In genomic region chr18:59918320-59918755, GRCh38 we compare ENCODE assay signal across 10 cellular contexts. TPM values are rescaled to one million over a fixed set of nuclear protein-coding genes. Genes with fewer than 3 reads are reported as not detected.
A peak's percentile ranks its signal among the peaks of the same experiment; 100 is the strongest.
DNase-seq lines count a peak whose midpoint lies in the region; ATAC-seq, FAIRE-seq and TF ChIP-seq lines count a peak whose summit lies in the region.
"Had no signal": no experiment of that assay in that cellular context is flagged by ENCODE, and none has a peak within 500 bp of the region (broad histone marks: within the 10 kb centered on the region; RNA-seq: fewer than 3 reads in every experiment).

No MANE protein-coding gene starts in this region.

- H3K79me2 ChIP-seq in DND-41 (ENCODE audit: insufficient read depth, low read length) (no peaks in the 10 kb centered on the region), K562 (ENCODE audit: control insufficient read depth, insufficient read depth, low read length) (no peaks in the 10 kb centered on the region)

- intact Hi-C loops in K562 (cut with micrococcal nuclease), result no loop called here

- H3K4me3 ChIP-seq in DND-41 (ENCODE audit: low read depth in 1 of 2, low read length in 2 of 2) (no peak overlapping the region), K562 (no peak overlapping the region)

- in situ Hi-C loops in K562 (cut with MboI), result no loop called here

- no TSS peak for BruUV-seq in K562 (replicated peaks; lab: Mats Ljungman, UMichigan)

- peak overlapping the region; percentile 57 to 90 (median 83) for H3K4me3 Mint-ChIP-seq in naive B cell
- H3K4me3 Mint-ChIP-seq: neural crest cell had no signal

- ATAC-seq in DND-41 (ENCODE audit: insufficient read depth, low read depth) (no peak), GM19397 (IDR thresholded peaks at IDR 0.05; ENCODE audit: unreplicated experiment) (peak; percentile 52), HG03432 (IDR thresholded peaks at IDR 0.05; ENCODE audit: unreplicated experiment) (peak; percentile 70), K562 (peak; percentile 86), naive B cell (ENCODE audit: low read depth in 2 of 2) (peak; percentile 70 to 73)

- no peak for TF ChIP-seq CTCF in DND-41 (IDR thresholded peaks at IDR 0.05; ENCODE audit: borderline replicate concordance, extremely low read depth, low read length, poor library complexity, severe bottlenecking)
- TF ChIP-seq CTCF in K562 (IDR thresholded peaks at IDR 0.05 in 2 of 3, conservative IDR thresholded peaks at IDR 0.05 in 1 of 3; ENCODE audit: insufficient read depth in 2 of 3, low read depth in 1 of 3, low read length in 3 of 3), result no peak

- peaks cover 0 to 2% (median 0%) of the 10 kb centered on the region in 7 donors for H3K9me3 Mint-ChIP-seq in naive B cell
- H3K9me3 Mint-ChIP-seq: neural crest cell had no signal

- POLR2A ChIA-PET in K562 (lab: Yijun Ruan, JAX), result interaction anchor here (1.0 to 1.7 kb wide), 4 partner anchors 9 to 36 kb away, joined by 3 to 15 read pairs (median 4); partner anchors contain the start of gene PMAIP1

- peaks cover 0 to 4% (median 0%) of the 10 kb centered on the region in 3 donors for H3K27me3 Mint-ChIP-seq in naive B cell

- H3K4me1 ChIP-seq in DND-41 (ENCODE audit: insufficient read depth, low read length) (peaks cover 31% of the 10 kb centered on the region), K562 (replicated peaks in 1 of 2; ENCODE audit: control insufficient read depth in 2 of 2, insufficient read depth in 2 of 2, low read length in 2 of 2) (peaks cover 3 to 21% of the 10 kb centered on the region in 2 experiments; a peak in 4 of 5 replicates)

- H3K27me3 ChIP-seq in DND-41 (ENCODE audit: insufficient read depth, low read length, poor library complexity) (no peaks in the 10 kb centered on the region), K562 (ENCODE audit: control insufficient read depth in 2 of 2, insufficient read depth in 2 of 2, low read length in 2 of 2) (no peaks in the 10 kb centered on the region)

- peaks cover 5% of the 10 kb centered on the region; the same call in 1 of the 2 replicates for H4K20me1 ChIP-seq in DND-41 (ENCODE audit: insufficient read depth, low read length)
- no peaks in the 10 kb centered on the region for H4K20me1 ChIP-seq in K562 (replicated peaks; ENCODE audit: control insufficient read depth, insufficient read depth, low read length)

- peak; percentile 74; the same call in 1 of the 2 replicates for TF ChIP-seq EP300 in K562 (IDR thresholded peaks at IDR 0.05; ENCODE audit: low read length)

- no peaks in the 10 kb centered on the region for H3K9me1 ChIP-seq in K562 (ENCODE audit: control insufficient read depth, insufficient read depth, low read length)

- no peak overlapping the region for H2AFZ ChIP-seq in DND-41 (ENCODE audit: low read depth, low read length)
- peak overlapping the region; percentile 91 for H2AFZ ChIP-seq in K562 (ENCODE audit: low read depth, low read length)

- no peak overlapping the region for H3K4me2 ChIP-seq in DND-41 (ENCODE audit: insufficient read depth, low read length)
- H3K4me2 ChIP-seq in K562 (ENCODE audit: insufficient read depth, low read length), result peak overlapping the region; percentile 56

- TF ChIP-seq POLR2A in K562 (conservative IDR thresholded peaks at IDR 0.05), result no peak

- H3K9me3 ChIP-seq in DND-41 (ENCODE audit: insufficient read depth, low read length, severe bottlenecking), result no peaks in the 10 kb centered on the region
- H3K9me3 ChIP-seq in K562 (replicated peaks; ENCODE audit: control insufficient read depth, insufficient read depth, low read depth, low read length), result no peaks in the 10 kb centered on the region

- no peak for TF ChIP-seq RAD21 in K562 (CRISPR knock-in tag; conservative IDR thresholded peaks at IDR 0.05 in 1 of 2, IDR thresholded peaks at IDR 0.05 in 1 of 2)

- peaks cover 0 to under 1% of the 10 kb centered on the region in 2 donors for H3K36me3 Mint-ChIP-seq in naive B cell

- peak; percentile 91 for FAIRE-seq in K562 (lab: Jason Lieb, UNC)

- DNase-seq in DND-41 (peak; percentile 28), NCI-H526 (lab: John Stamatoyannopoulos, UW) (peak; percentile 53 to 78), K562 (ENCODE audit: extremely low read depth in 1 of 4, low spot score in 3 of 4) (peak; percentile 33 to 85 (median 54)), naive B cell (peak; percentile 31), RPMI8226 (no peak)
- no peak for DNase-seq in activated effector memory CD4-positive, alpha-beta T cell treated with anti-CD3 and anti-CD28 coated beads, Interleukin-2, amount 50 U/mL, for 16 hours

- H3K36me3 ChIP-seq in DND-41 (ENCODE audit: insufficient read depth, low read length) (no peaks in the 10 kb centered on the region), K562 (ENCODE audit: control insufficient read depth, insufficient read depth, low read length) (no peaks in the 10 kb centered on the region)

- 0% methylated on average over 9 of the region's 9 CpGs for WGBS in K562 (ENCODE audit: insufficient coverage, low coverage, missing lambda C conversion rate)

- H3K4me1 Mint-ChIP-seq in naive B cell, result peaks cover 27 to 43% (median 28%) of the 10 kb centered on the region in 3 donors
- H3K4me1 Mint-ChIP-seq: neural crest cell had no signal

- H3K9ac ChIP-seq in DND-41 (ENCODE audit: low read depth, low read length), result no peak overlapping the region
- H3K9ac ChIP-seq in K562 (ENCODE audit: insufficient read depth in 1 of 2, low read depth in 2 of 2, low read length in 2 of 2), result peak overlapping the region; percentile 42 to 75; a peak in 3 of 4 replicates

- H3K27ac Mint-ChIP-seq in naive B cell, result peak overlapping the region in 5 of 6 donors; percentile 29 to 74 (median 63)

- H3K27ac ChIP-seq in DND-41 (ENCODE audit: low read length), result no peak overlapping the region
- H3K27ac ChIP-seq in K562 (ENCODE audit: extremely low read depth, low read depth, low read length), result peak overlapping the region; percentile 62
- H3K27ac ChIP-seq: VCaP had no signal

- CTCF ChIA-PET in K562 (lab: Yijun Ruan, JAX; ENCODE audit: low intra/inter-chr PET ratio), result no interaction called here

TF ChIP-seq in K562, 482 proteins besides CTCF, POLR2A, EP300 and RAD21 (continues in another document):
- TF ChIP-seq MYC (IDR thresholded peaks at IDR 0.05; ENCODE audit: low read depth, low read length) (peak; percentile 18; the same call in 1 of the 2 replicates), MYC (CRISPR knock-in tag; IDR thresholded peaks at IDR 0.05; ENCODE audit: borderline replicate concordance, low read depth) (no peak), XRCC4 (IDR thresholded peaks at IDR 0.05; ENCODE audit: extremely low read depth, insufficient read depth, insufficient read length) (no peak), TBL1XR1 (IDR thresholded peaks at IDR 0.05; ENCODE audit: low read length in 2 of 2) (0 out of 4 replicates have a peak, but pooled peaks of 1 of the 2 experiments have one; percentile 65), KAT7 (CRISPR knock-in tag; IDR thresholded peaks at IDR 0.05; ENCODE audit: borderline replicate concordance) (no peak)
- TF ChIP-seq, protein P1, sequence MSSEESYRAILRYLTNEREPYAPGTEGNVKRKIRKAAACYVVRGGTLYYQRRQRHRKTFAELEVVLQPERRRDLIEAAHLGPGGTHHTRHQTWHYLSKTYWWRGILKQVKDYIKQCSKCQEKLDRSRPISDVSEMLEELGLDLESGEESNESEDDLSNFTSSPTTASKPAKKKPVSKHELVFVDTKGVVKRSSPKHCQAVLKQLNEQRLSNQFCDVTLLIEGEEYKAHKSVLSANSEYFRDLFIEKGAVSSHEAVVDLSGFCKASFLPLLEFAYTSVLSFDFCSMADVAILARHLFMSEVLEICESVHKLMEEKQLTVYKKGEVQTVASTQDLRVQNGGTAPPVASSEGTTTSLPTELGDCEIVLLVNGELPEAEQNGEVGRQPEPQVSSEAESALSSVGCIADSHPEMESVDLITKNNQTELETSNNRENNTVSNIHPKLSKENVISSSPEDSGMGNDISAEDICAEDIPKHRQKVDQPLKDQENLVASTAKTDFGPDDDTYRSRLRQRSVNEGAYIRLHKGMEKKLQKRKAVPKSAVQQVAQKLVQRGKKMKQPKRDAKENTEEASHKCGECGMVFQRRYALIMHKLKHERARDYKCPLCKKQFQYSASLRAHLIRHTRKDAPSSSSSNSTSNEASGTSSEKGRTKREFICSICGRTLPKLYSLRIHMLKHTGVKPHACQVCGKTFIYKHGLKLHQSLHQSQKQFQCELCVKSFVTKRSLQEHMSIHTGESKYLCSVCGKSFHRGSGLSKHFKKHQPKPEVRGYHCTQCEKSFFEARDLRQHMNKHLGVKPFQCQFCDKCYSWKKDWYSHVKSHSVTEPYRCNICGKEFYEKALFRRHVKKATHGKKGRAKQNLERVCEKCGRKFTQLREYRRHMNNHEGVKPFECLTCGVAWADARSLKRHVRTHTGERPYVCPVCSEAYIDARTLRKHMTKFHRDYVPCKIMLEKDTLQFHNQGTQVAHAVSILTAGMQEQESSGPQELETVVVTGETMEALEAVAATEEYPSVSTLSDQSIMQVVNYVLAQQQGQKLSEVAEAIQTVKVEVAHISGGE (CRISPR knock-in tag; IDR thresholded peaks at IDR 0.05), result 0 out of 6 replicates have a peak, but pooled peaks of 1 of the 3 experiments have one; percentile 24

RNA-seq across cellular contexts. Expression of gene PMAIP1, which starts 18.5 kb away (rescaled TPM):
- total RNA-seq in K562 (2011; cell fraction: chromatin; rRNA removed; ENCODE audit: low replicate concordance), result 4.4 and 9.5 TPM in 2 replicates
- total RNA-seq in K562 (2011; cell fraction: nucleolus; rRNA removed), result 6.2 and 8.5 TPM in 2 replicates
- total RNA-seq in K562 (2011; cell fraction: nucleoplasm; rRNA removed), result 5.6 and 6.1 TPM in 2 replicates
- total RNA-seq in K562 (2014; rRNA removed) (14.0 and 16.5 TPM in 2 replicates), K562 (2014; rRNA removed; fragmentation: Illumina TruSeq; extraction: Trizol) (16.4 and 19.7 TPM in 2 replicates), K562 (2015; rRNA removed; fragmentation: Illumina TruSeq; extraction: Trizol) (8.0 and 8.1 TPM in 2 replicates), K562 (2021) (17.3 and 17.6 TPM in 2 replicates)
- polyA plus RNA-seq in K562 (2011; rRNA removed) (14.9 and 15.2 TPM in 2 replicates), K562 (2014; fragmentation: Illumina TruSeq; extraction: Trizol) (14.0 and 15.4 TPM in 2 replicates), K562 (2014; fragmentation: Nextera tagmentation; extraction: Ambion mirVana) (10 to 100 TPM; 10.0 to 14.9 TPM), K562 (2014; rRNA removed) (21.6 and 22.9 TPM in 2 replicates), naive B cell (ENCODE audit: low read depth in 6 of 6) (100 to 1,000 TPM in 5 of 6 donors, 10 to 100 TPM in 1; 94.5 to 224 (median 158) TPM)
- polyA plus RNA-seq in K562 (2011; cell fraction: cytosol; rRNA removed), result 9.2 and 10.1 TPM in 2 replicates
- polyA plus RNA-seq in K562 (2011; cell fraction: nucleus; rRNA removed), result 4.7 and 6.4 TPM in 2 replicates
- 9.7 and 20.8 TPM in 2 replicates for polyA plus RNA-seq in K562 (2012)
- 7.0 and 9.9 TPM in 2 replicates for polyA minus RNA-seq in K562 (2011; rRNA and poly(A)+ RNA removed)
- 6.8 and 8.2 TPM in 2 replicates for polyA minus RNA-seq in K562 (2011; cell fraction: cytosol; rRNA and poly(A)+ RNA removed)
- 6.9 and 18.1 TPM in 2 replicates for polyA minus RNA-seq in K562 (2011; cell fraction: nucleus; rRNA and poly(A)+ RNA removed)

Comparison
In these comparisons a context has a peak if more than half of its experiments do, and no peak if none do; other contexts are left out.
1. DNase-seq: peak in DND-41 (single experiment), NCI-H526 (2 of 2), K562 (4 of 4) and naive B cell (single experiment); none in activated effector memory CD4-positive, alpha-beta T cell treated with anti-CD3 and anti-CD28 coated beads, Interleukin-2, amount 50 U/mL, for 16 hours (single experiment) and RPMI8226 (single experiment).
2. RNA of gene PMAIP1, which starts 18.5 kb away (polyA plus RNA-seq): 94.5 to 224 TPM in naive B cell; 4.7 to 22.9 TPM in K562; every median in the first group is over 4 times any median in the second.